ENCODE assay signal across 16 cellular contexts in the genomic region with DNA sequence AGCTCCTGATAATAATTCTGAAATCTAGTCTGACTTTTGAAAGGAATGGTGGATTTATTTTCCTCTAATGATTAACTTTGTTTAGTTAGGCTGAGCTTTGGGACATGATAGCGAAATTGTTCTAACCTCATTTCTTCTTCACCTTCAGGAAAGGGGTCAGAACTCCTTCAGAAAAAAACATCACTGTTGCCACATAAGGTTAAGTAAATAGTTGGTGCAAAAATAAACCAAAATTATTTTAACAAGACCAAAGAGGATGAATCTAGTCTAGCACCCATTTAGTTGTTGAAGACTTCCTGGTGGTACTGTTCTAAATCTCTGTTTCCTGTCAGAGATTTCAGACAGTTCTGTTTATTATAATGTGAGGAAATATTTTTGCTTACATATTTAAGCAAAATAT.
DNase-seq lines count a peak whose midpoint lies in the region; ATAC-seq, FAIRE-seq and TF ChIP-seq lines count a peak whose summit lies in the region.
"Had no signal": no experiment of that assay in that cellular context is flagged by ENCODE, and none has a peak within 500 bp of the region (broad histone marks: within the 10 kb centered on the region; RNA-seq: fewer than 3 reads in every experiment).

No MANE protein-coding gene starts in this region.

- H3K4me3 Mint-ChIP-seq in CD4-positive, alpha-beta T cell = no peak overlapping the region
- H3K4me3 Mint-ChIP-seq: HFFc6 had no signal

- no peaks in the 10 kb centered on the region for H3K27me3 ChIP-seq in CD4-positive, alpha-beta T cell (ENCODE audit: control insufficient read depth, insufficient read depth, low read length)
- H3K27me3 ChIP-seq in right lobe of liver (no peaks in the 10 kb centered on the region), tibial nerve (no peaks in the 10 kb centered on the region)
- H3K27me3 ChIP-seq: BE2C had no signal

- no peak for TF ChIP-seq CTCF in CD4-positive, alpha-beta T cell (IDR thresholded peaks at IDR 0.05)
- TF ChIP-seq CTCF in fibroblast of villous mesenchyme (IDR thresholded peaks at IDR 0.05; ENCODE audit: insufficient read depth, low read depth, low read length) = no peak
- TF ChIP-seq CTCF in right lobe of liver (IDR thresholded peaks at IDR 0.05) = no peak
- TF ChIP-seq CTCF in tibial nerve (IDR thresholded peaks at IDR 0.05) = no peak

- CTCF ChIA-PET in CD4-positive, alpha-beta T cell (lab: Charles Lee) = no interaction called here

- POLR2A ChIA-PET in CD4-positive, alpha-beta T cell (lab: Charles Lee) = no interaction called here

- ATAC-seq in CD4-positive, alpha-beta T cell (ENCODE audit: poor library complexity) = no peak
- peak; percentile 23 to 78 (median 50) for ATAC-seq in right lobe of liver
- no peak for ATAC-seq in HG03432 (IDR thresholded peaks at IDR 0.05; ENCODE audit: unreplicated experiment)
- ATAC-seq in GM21423 (IDR thresholded peaks at IDR 0.05; ENCODE audit: unreplicated experiment) = no peak
- ATAC-seq: K562 had no signal

- H3K9me3 Mint-ChIP-seq in CD4-positive, alpha-beta T cell = peaks cover 7% of the 10 kb centered on the region

- H3K9me3 ChIP-seq in CD4-positive, alpha-beta T cell (ENCODE audit: control insufficient read depth, low read length) = no peaks in the 10 kb centered on the region
- H3K9me3 ChIP-seq in right lobe of liver (no peaks in the 10 kb centered on the region), tibial nerve (peaks cover 0 to 5% (median under 1%) of the 10 kb centered on the region in 4 donors)
- H3K9me3 ChIP-seq: BE2C had no signal

- H3K4me1 Mint-ChIP-seq in CD4-positive, alpha-beta T cell (ENCODE audit: low read depth) = peaks cover 74% of the 10 kb centered on the region

- no peak for TF ChIP-seq POLR2A in right lobe of liver (IDR thresholded peaks at IDR 0.05)
- no peak for TF ChIP-seq POLR2A in tibial nerve (IDR thresholded peaks at IDR 0.05)

- H3K4me3 ChIP-seq in fibroblast of villous mesenchyme (ENCODE audit: low read depth, low read length) (no peak overlapping the region), right lobe of liver (peak overlapping the region in 2 of 3 donors; percentile 1 to 17), tibial nerve (no peak overlapping the region)
- H3K4me3 ChIP-seq: K562 had no signal

- H3K36me3 Mint-ChIP-seq in CD4-positive, alpha-beta T cell (ENCODE audit: low read depth) = peaks cover 41% of the 10 kb centered on the region

- no peak overlapping the region for H3K27ac ChIP-seq in CD4-positive, alpha-beta T cell (ENCODE audit: low read depth, low read length)
- H3K27ac ChIP-seq in right lobe of liver (peak overlapping the region in 2 of 3 donors; percentile 63), tibial nerve (no peak overlapping the region)
- H3K27ac ChIP-seq: C4-2B, HL-60 had no signal

- peaks cover 0 to 43% (median 5%) of the 10 kb centered on the region in 4 donors for H3K4me1 ChIP-seq in right lobe of liver
- H3K4me1 ChIP-seq in tibial nerve = peaks cover 0 to 34% (median 5%) of the 10 kb centered on the region in 4 donors

- peak overlapping the region; percentile 60 for H3K27ac Mint-ChIP-seq in CD4-positive, alpha-beta T cell
- H3K27ac Mint-ChIP-seq: HFFc6 had no signal

- H3K27me3 Mint-ChIP-seq in CD4-positive, alpha-beta T cell = no peaks in the 10 kb centered on the region

- FAIRE-seq in GM19239 (lab: Jason Lieb, UNC) = peak; percentile 21
- FAIRE-seq: GM18507, K562 had no signal

- no peaks in the 10 kb centered on the region for H3K36me3 ChIP-seq in right lobe of liver
- H3K36me3 ChIP-seq in tibial nerve = peaks cover 0 to 3% (median 0%) of the 10 kb centered on the region in 3 donors
- H3K36me3 ChIP-seq: BE2C had no signal

- intact Hi-C loops in CD4-positive, alpha-beta T cell (cut with DNase I, micrococcal nuclease) = no loop called here
- intact Hi-C loops in right lobe of liver (cut with DNase I) = no loop called here

- 36% methylated on average over 1 of the region's 1 CpG for WGBS in right lobe of liver (ENCODE audit: insufficient coverage, low coverage, low lambda C conversion rate, missing lambda C conversion rate)
- 73 to 76% methylated on average over 1 of the region's 1 CpG for WGBS in tibial nerve, 2 donors

- TF ChIP-seq EP300 in tibial nerve (IDR thresholded peaks at IDR 0.05) = no peak

- DNase-seq in CD4-positive, alpha-beta T cell = no peak
- no peak for DNase-seq in GM19239 (ENCODE audit: insufficient read length, low spot score)
- peak; percentile 78 for DNase-seq in fibroblast of villous mesenchyme (ENCODE audit: low read depth)
- DNase-seq in right lobe of liver = no peak
- DNase-seq in tibial nerve (ENCODE audit: low spot score in 2 of 2) = no peak
- DNase-seq: BE2C, Calu3, DMS 273 treated with DMSO at 0.1 percent for 48 hours, HCEC 1CT, HFFc6 had no signal

Comparison
In these comparisons a context has a peak if more than half of its experiments do, and no peak if none do; other contexts are left out.
1. ATAC-seq: peak in right lobe of liver (4 of 4); none in CD4-positive, alpha-beta T cell (single experiment), HG03432 (single experiment) and GM21423 (single experiment).
2. H3K27ac ChIP-seq: peak in right lobe of liver (2 of 3); none in CD4-positive, alpha-beta T cell (single experiment) and tibial nerve (0 of 4).
3. H3K4me3 ChIP-seq: peak in right lobe of liver (2 of 3); none in fibroblast of villous mesenchyme (single experiment) and tibial nerve (0 of 4).